In genomic region chr15:98599911-98600685, GRCh38 we compare ENCODE assay signal across 8 cellular contexts. TPM values are rescaled to one million over a fixed set of nuclear protein-coding genes. Genes with fewer than 3 reads are reported as not detected.
DNase-seq lines count a peak whose midpoint lies in the region; ATAC-seq and TF ChIP-seq lines count a peak whose summit lies in the region.

No MANE protein-coding gene starts in this region.

- intact Hi-C loops in left colon (cut with DNase I, micrococcal nuclease) = no loop called here

- ATAC-seq in left colon = peak; percentile 93

- no peak overlapping the region for H3K27ac ChIP-seq in HEK293 (ENCODE audit: extremely low read depth, low read depth, low read length)

- CTCF ChIA-PET in HEK293 (lab: Yijun Ruan, JAX) = interaction anchor here (0.5 to 0.8 kb wide), 4 partner anchors 8 to 49 kb away, joined by 3 to 6 read pairs (median 4); partner anchors contain the start of gene IGF1R

- peaks cover 13% of the 10 kb centered on the region for H3K4me1 ChIP-seq in HEK293 (ENCODE audit: control insufficient read depth, insufficient read depth, low read length)

- DNase-seq in GM12864 (ENCODE audit: low read depth) (peak; percentile 8), astrocyte of the spinal cord (ENCODE audit: low read depth, low spot score) (peak; percentile 48), left colon (peak; percentile 34 to 57), SW 1271 (lab: John Stamatoyannopoulos, UW) (no peak), HuH-7 (ENCODE audit: low spot score) (no peak)
- DNase-seq in stimulated activated CD4-positive, alpha-beta T cell treated with anti-CD3 and anti-CD28 coated beads, Interleukin-2, amount 100 ng/mL, for 48 hours = peak; percentile 7 to 8

- in situ Hi-C loops in astrocyte of the spinal cord (cut with HindIII; ENCODE audit: low sequenced_read_pairs) = no loop called here

- POLR2A ChIA-PET in HEK293 (lab: Yijun Ruan, JAX) = interaction anchor here (0.5 to 1.3 kb wide), 3 partner anchors 29 to 410 kb away, joined by 3 to 6 read pairs (median 6); partner anchors contain the start of gene IGF1R

- TF ChIP-seq CTCF in GM12864 (IDR thresholded peaks at IDR 0.05; ENCODE audit: low read depth, low read length, missing control alignments) (no peak), HEK293 (tag by site-specific recombination; IDR thresholded peaks at IDR 0.05) (no peak), astrocyte of the spinal cord (IDR thresholded peaks at IDR 0.05; ENCODE audit: low read depth, low read length) (no peak)

- no peaks in the 10 kb centered on the region for H3K36me3 ChIP-seq in HEK293 (ENCODE audit: control insufficient read depth in 2 of 2, insufficient read depth in 1 of 2, low read length in 2 of 2)

- peak overlapping the region; percentile 54 for H3K4me3 ChIP-seq in GM12864 (ENCODE audit: low read depth, low read length)
- no peak overlapping the region for H3K4me3 ChIP-seq in HEK293 (ENCODE audit: low read depth, low read length)
- peak overlapping the region; percentile 41 for H3K4me3 ChIP-seq in astrocyte of the spinal cord (ENCODE audit: low read depth, low read length)

- no peaks in the 10 kb centered on the region; the same call in 1 of the 2 replicates for H3K9me3 ChIP-seq in HEK293 (ENCODE audit: control insufficient read depth, insufficient read depth, low read depth, low read length)

TF ChIP-seq in HEK293, 187 proteins besides CTCF, POLR2A, EP300 and RAD21:
- TF ChIP-seq ZSCAN4 (tag by site-specific recombination; IDR thresholded peaks at IDR 0.05) (peak; percentile 85), REPIN1 (tag by site-specific recombination; IDR thresholded peaks at IDR 0.05; ENCODE audit: low read depth) (no peak), ZNF292 (tag by site-specific recombination; IDR thresholded peaks at IDR 0.05; ENCODE audit: borderline replicate concordance, low read depth) (no peak), MEIS1 (CRISPR knock-in tag; IDR thresholded peaks at IDR 0.05; ENCODE audit: borderline replicate concordance) (no peak), ZNF114 (tag by site-specific recombination; IDR thresholded peaks at IDR 0.05) (no peak), PRDM1 (tag by site-specific recombination; IDR thresholded peaks at IDR 0.05) (no peak; the same call in 1 of the 2 replicates), ZNF138 (tag by site-specific recombination; IDR thresholded peaks at IDR 0.05; ENCODE audit: borderline replicate concordance) (no peak)

TF ChIP-seq in PFSK-1, 5 proteins besides CTCF, POLR2A, EP300 and RAD21:
- no peak for TF ChIP-seq SIN3A (IDR thresholded peaks at IDR 0.05; ENCODE audit: borderline replicate concordance, insufficient read depth, low read length)
- TF ChIP-seq POLR2AphosphoS5 (IDR thresholded peaks at IDR 0.05; ENCODE audit: low read depth, low read length) = no peak
- no peak for TF ChIP-seq REST (IDR thresholded peaks at IDR 0.05; ENCODE audit: insufficient read depth in 1 of 2, low read depth in 2 of 2, low read length in 2 of 2)
- peak; percentile 71 for TF ChIP-seq FOXP2 (optimal IDR thresholded peaks at IDR 0.05; ENCODE audit: borderline replicate concordance, extremely low read depth, extremely low read length, insufficient read depth)

RNA-seq across cellular contexts. Expression of gene IGF1R, which starts 48.2 kb away (rescaled TPM):
- polyA plus RNA-seq in PFSK-1 (2012; ENCODE audit: insufficient read length, low read depth) = 37.4 TPM
- total RNA-seq in left colon = 10 to 100 TPM; 40.2 to 42.0 TPM

Comparison
In these comparisons a context has a peak if more than half of its experiments do, and no peak if none do; other contexts are left out.
1. DNase-seq: peak in GM12864 (single experiment), astrocyte of the spinal cord (single experiment), left colon (2 of 2) and stimulated activated CD4-positive, alpha-beta T cell treated with anti-CD3 and anti-CD28 coated beads, Interleukin-2, amount 100 ng/mL, for 48 hours (2 of 2); none in SW 1271 (0 of 2) and HuH-7 (single experiment).